ENCODE assay signal across 14 cellular contexts in the genomic region with DNA sequence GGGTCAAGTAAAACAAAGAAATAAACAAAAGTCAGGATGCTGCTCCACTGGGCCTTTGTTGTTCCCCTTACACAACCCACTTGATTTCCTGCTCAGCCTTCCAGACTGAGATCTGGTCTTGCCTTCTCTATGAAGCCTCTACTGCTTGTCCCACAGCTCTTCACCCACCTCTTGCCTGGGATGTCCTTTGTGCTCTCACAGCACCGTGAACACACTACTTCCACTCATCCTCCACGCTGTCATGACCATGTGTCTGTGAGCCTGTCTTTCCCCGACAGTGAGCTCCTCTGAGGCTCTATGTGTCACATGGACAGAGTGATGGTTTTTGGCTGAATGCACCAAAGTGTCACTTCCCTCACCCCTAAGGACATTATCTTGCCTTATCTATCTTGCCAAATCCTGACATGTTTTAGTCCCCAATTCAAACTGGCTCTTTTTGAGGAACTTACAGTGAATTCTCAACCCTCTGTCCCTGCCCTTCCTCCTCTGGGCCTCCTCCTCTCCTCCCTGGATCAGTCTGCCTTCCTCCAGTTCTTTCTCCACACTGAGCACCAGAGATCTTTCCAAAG. TPM values are rescaled to one million over a fixed set of nuclear protein-coding genes. Genes with fewer than 3 reads are reported as not detected.
DNase-seq lines count a peak whose midpoint lies in the region; ATAC-seq and TF ChIP-seq lines count a peak whose summit lies in the region.
"Had no signal": no experiment of that assay in that cellular context is flagged by ENCODE, and none has a peak within 500 bp of the region (broad histone marks: within the 10 kb centered on the region; RNA-seq: fewer than 3 reads in every experiment).

No MANE protein-coding gene starts in this region.

- no peak for TF ChIP-seq CTCF in HL-60 (IDR thresholded peaks at IDR 0.05; ENCODE audit: insufficient read depth, low read length)

- POLR2A ChIA-PET in activated CD4-positive, alpha-beta memory T cell treated with anti-CD3 and anti-CD28 coated beads for 36 hours (lab: Charles Lee) = interaction anchor here (1.6 kb wide), 1 partner anchor 10 kb away, joined by 9 read pairs; the partner anchor contains the start of gene PHYKPL
- POLR2A ChIA-PET in naive thymus-derived CD8-positive, alpha-beta T cell (lab: Charles Lee) = no interaction called here

- CTCF ChIA-PET in activated CD4-positive, alpha-beta memory T cell treated with anti-CD3 and anti-CD28 coated beads for 36 hours (lab: Charles Lee) = interaction anchor here (0.6 kb wide), 1 partner anchor 13 kb away, joined by 3 read pairs; no protein-coding TSS in a partner anchor

- peak; percentile 29 to 31 for ATAC-seq in naive thymus-derived CD8-positive, alpha-beta T cell
- ATAC-seq in GM21381 (IDR thresholded peaks at IDR 0.05; ENCODE audit: unreplicated experiment) (no peak), HG02642 (IDR thresholded peaks at IDR 0.05; ENCODE audit: poor library complexity, unreplicated experiment) (no peak)

- peak overlapping the region; percentile 1 for H3K27ac Mint-ChIP-seq in activated CD4-positive, alpha-beta memory T cell treated with anti-CD3 and anti-CD28 coated beads for 36 hours
- H3K27ac Mint-ChIP-seq in naive thymus-derived CD8-positive, alpha-beta T cell = peak overlapping the region; percentile 20 to 96 (median 62)

- intact Hi-C loops in activated CD4-positive, alpha-beta memory T cell treated with anti-CD3 and anti-CD28 coated beads for 36 hours (cut with micrococcal nuclease) = no loop called here

- peak overlapping the region; percentile 42 for H3K27ac ChIP-seq in HL-60 (replicated peaks)

- no peaks in the 10 kb centered on the region for H3K9me3 Mint-ChIP-seq in activated CD4-positive, alpha-beta memory T cell treated with anti-CD3 and anti-CD28 coated beads for 36 hours
- no peaks in the 10 kb centered on the region for H3K9me3 Mint-ChIP-seq in naive thymus-derived CD8-positive, alpha-beta T cell

- peaks cover 8% of the 10 kb centered on the region for H3K4me1 Mint-ChIP-seq in activated CD4-positive, alpha-beta memory T cell treated with anti-CD3 and anti-CD28 coated beads for 36 hours (ENCODE audit: low read depth)
- H3K4me1 Mint-ChIP-seq in naive thymus-derived CD8-positive, alpha-beta T cell = peaks cover 25 to 44% (median 37%) of the 10 kb centered on the region in 4 donors

- peak; percentile 46 for DNase-seq in CD1c-positive myeloid dendritic cell (ENCODE audit: extremely low spot score)
- DNase-seq in HL-60 (ENCODE audit: low read depth in 1 of 2, low spot score in 1 of 2) = peak in 1 of 2 experiments; percentile 60
- DNase-seq in activated CD4-positive, alpha-beta memory T cell treated with anti-CD3 and anti-CD28 coated beads for 36 hours = no peak
- DNase-seq in naive thymus-derived CD8-positive, alpha-beta T cell = no peak
- no peak for DNase-seq in cerebellum (ENCODE audit: low spot score)
- DNase-seq in NCI-H2029 (lab: John Stamatoyannopoulos, UW) = no peak
- DNase-seq: adrenal gland, DMS153, NCI-H1092 treated with DMSO at 0.1 percent for 48 hours had no signal

- no peak overlapping the region for H3K4me3 Mint-ChIP-seq in activated CD4-positive, alpha-beta memory T cell treated with anti-CD3 and anti-CD28 coated beads for 36 hours
- peak overlapping the region in 1 of 10 donors; percentile 16 for H3K4me3 Mint-ChIP-seq in naive thymus-derived CD8-positive, alpha-beta T cell

- peaks cover 32% of the 10 kb centered on the region for H3K36me3 Mint-ChIP-seq in activated CD4-positive, alpha-beta memory T cell treated with anti-CD3 and anti-CD28 coated beads for 36 hours
- peaks cover 3 to 69% (median 10%) of the 10 kb centered on the region in 3 donors for H3K36me3 Mint-ChIP-seq in naive thymus-derived CD8-positive, alpha-beta T cell

- H3K27me3 Mint-ChIP-seq in activated CD4-positive, alpha-beta memory T cell treated with anti-CD3 and anti-CD28 coated beads for 36 hours = no peaks in the 10 kb centered on the region
- no peaks in the 10 kb centered on the region for H3K27me3 Mint-ChIP-seq in naive thymus-derived CD8-positive, alpha-beta T cell

- H3K27me3 ChIP-seq in HL-60 (ENCODE audit: insufficient read depth, poor library complexity, severe bottlenecking) = no peaks in the 10 kb centered on the region
- H3K27me3 ChIP-seq: adrenal gland had no signal

- H3K4me3 ChIP-seq in HL-60 (replicated peaks; ENCODE audit: insufficient read depth, low read length) = no peak overlapping the region
- H3K4me3 ChIP-seq: adrenal gland had no signal

RNA-seq across cellular contexts. Expression of gene PHYKPL, which starts 11.3 kb away (rescaled TPM):
- 10 to 100 TPM; 49.3 to 58.0 TPM for total RNA-seq in activated CD4-positive, alpha-beta memory T cell treated with anti-CD3 and anti-CD28 coated beads for 36 hours
- 100 to 1,000 TPM; 209 to 229 TPM for total RNA-seq in naive thymus-derived CD8-positive, alpha-beta T cell
- polyA plus RNA-seq in naive thymus-derived CD8-positive, alpha-beta T cell = 10 to 100 TPM; 41.1 to 51.8 (median 49.7) TPM
- 32.4 TPM for total RNA-seq in cerebellum

RNA-seq across cellular contexts. Expression of gene HNRNPAB, which starts 17.0 kb away (rescaled TPM):
- 100 to 1,000 TPM; 313 to 316 TPM for total RNA-seq in activated CD4-positive, alpha-beta memory T cell treated with anti-CD3 and anti-CD28 coated beads for 36 hours
- total RNA-seq in naive thymus-derived CD8-positive, alpha-beta T cell = 10 to 100 TPM; 79.3 to 82.5 TPM
- polyA plus RNA-seq in naive thymus-derived CD8-positive, alpha-beta T cell = 10 to 100 TPM; 43.6 to 74.9 (median 61.2) TPM
- 37.9 TPM for total RNA-seq in cerebellum

RNA-seq across cellular contexts. Expression of gene GMCL2, which starts 34.1 kb away (rescaled TPM):
- total RNA-seq in activated CD4-positive, alpha-beta memory T cell treated with anti-CD3 and anti-CD28 coated beads for 36 hours = not detected
- total RNA-seq in naive thymus-derived CD8-positive, alpha-beta T cell = under 1 TPM in 1 of 2 experiments, not detected in 1; 0.14 TPM
- polyA plus RNA-seq in naive thymus-derived CD8-positive, alpha-beta T cell = not detected
- total RNA-seq in cerebellum = not detected
- total RNA-seq: adrenal gland, lower leg skin, renal cortical epithelial cell, ureter had no signal
- polyA plus RNA-seq: adrenal gland had no signal

Comparison
In these comparisons a context has a peak if more than half of its experiments do, and no peak if none do; other contexts are left out.
1. ATAC-seq: peak in naive thymus-derived CD8-positive, alpha-beta T cell (2 of 2); none in GM21381 (single experiment) and HG02642 (single experiment).